ENCODE assay signal across 8 cellular contexts in the genomic region with DNA sequence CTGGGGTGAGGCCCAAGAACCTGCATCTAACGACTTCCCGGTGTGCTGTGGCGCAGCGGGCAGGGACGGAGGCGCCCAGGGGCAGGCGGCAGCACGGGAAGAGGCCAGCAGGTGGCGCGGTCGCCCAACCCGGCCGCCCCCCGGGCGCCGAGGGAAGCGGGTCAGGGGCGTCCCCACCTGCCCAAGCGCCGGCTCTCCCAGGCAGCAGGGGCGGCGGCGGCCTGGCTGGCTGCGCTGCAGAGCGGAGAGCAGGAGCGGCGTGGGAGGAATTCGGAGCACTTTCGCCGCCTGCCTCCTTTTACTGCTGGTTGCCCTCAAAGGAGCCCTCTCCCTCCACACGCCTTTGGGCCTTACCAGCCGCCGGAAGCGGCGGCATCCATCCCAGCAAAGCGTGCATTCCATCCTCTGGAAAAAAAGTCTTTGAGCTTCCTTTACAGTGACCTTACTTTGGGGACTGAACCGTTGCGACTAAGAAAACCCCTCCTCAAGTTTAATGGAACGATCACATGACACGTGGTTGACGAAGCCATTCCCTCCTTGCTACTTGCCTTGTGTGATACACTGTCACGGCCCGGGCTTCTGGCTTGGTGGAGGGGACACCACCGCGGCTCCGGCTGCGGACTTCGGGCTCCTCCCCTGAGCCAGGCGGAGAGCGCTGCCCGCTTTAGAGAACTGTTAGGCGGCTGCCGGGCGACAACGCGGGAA.
DNase-seq lines count a peak whose midpoint lies in the region; ATAC-seq and TF ChIP-seq lines count a peak whose summit lies in the region.

No MANE protein-coding gene starts in this region.

- no peak for TF ChIP-seq POLR2A in HCT116 (IDR thresholded peaks at IDR 0.05; ENCODE audit: borderline replicate concordance, extremely low read depth, insufficient read depth, insufficient read length)

- peak; percentile 95 for ATAC-seq in HCT116

- CTCF ChIA-PET in HCT116 (lab: Charles Lee): interaction anchor here (1.0 kb wide), 1 partner anchor 41 kb away, joined by 3 read pairs; no protein-coding TSS in a partner anchor

- TF ChIP-seq CTCF in HCT116 (IDR thresholded peaks at IDR 0.05 in 2 of 3, conservative IDR thresholded peaks at IDR 0.05 in 1 of 3; ENCODE audit: borderline replicate concordance in 1 of 3, insufficient read depth in 1 of 3, low read depth in 2 of 3, low read length in 2 of 3): peak; percentile 53 to 89 (median 76); a peak in 5 of 6 replicates

- H3K9me2 ChIP-seq in HCT116 (ENCODE audit: insufficient read depth): no peaks in the 10 kb centered on the region

- intact Hi-C loops in HCT116 (cut with micrococcal nuclease): loop anchor here (1.0 to 10.0 kb wide), 3 partner anchors 105 to 273 kb away; no protein-coding TSS in a partner anchor

- H4K20me1 ChIP-seq in HCT116 (ENCODE audit: insufficient read depth): no peaks in the 10 kb centered on the region

- peak overlapping the region; percentile 70 for H2AFZ ChIP-seq in HCT116 (ENCODE audit: low read depth, low read length, poor library complexity, severe bottlenecking)

- H3K4me3 ChIP-seq in HCT116 (replicated peaks in 1 of 2; ENCODE audit: low read depth in 1 of 2, low read length in 2 of 2): peak overlapping the region; percentile 9 to 14; a peak in 3 of 4 replicates

- H3K27ac ChIP-seq in HCT116 (ENCODE audit: low read depth, low read length): no peak overlapping the region

- H3K9me3 ChIP-seq in HCT116 (ENCODE audit: control insufficient read depth in 1 of 2, insufficient read depth in 1 of 2, low read depth in 1 of 2, low read length in 2 of 2): no peaks in the 10 kb centered on the region

- no TSS peak for BruUV-seq in HCT116 (replicated peaks; lab: Mats Ljungman, UMichigan)

- RAD21 ChIA-PET in HCT116 (lab: Charles Lee; ENCODE audit: low non-redundant PET in 1 of 2, low total read pairs in 2 of 2, uncharacterized antibody in 2 of 2, unreplicated experiment in 2 of 2): no interaction called here

- DNase-seq in G401 (ENCODE audit: low spot score) (peak; percentile 65), HCT116 (ENCODE audit: low read depth, low spot score) (peak; percentile 18), NCI-H1092 (lab: John Stamatoyannopoulos, UW) (peak; percentile 55), mesenteric fat pad (ENCODE audit: low spot score) (peak; percentile 90), NCI-H510A (lab: John Stamatoyannopoulos, UW) (no peak)
- DNase-seq in activated CD4-positive, alpha-beta T cell treated with anti-CD3 and anti-CD28 coated beads, Interleukin-2, amount 50 U/mL, for 48 hours: peak; percentile 80 to 83
- peak; percentile 51 for DNase-seq in effector CD4-positive, alpha-beta T cell
- peak; percentile 56 for DNase-seq in stimulated activated CD8-positive, alpha-beta memory T cell treated with anti-CD3 and anti-CD28 coated beads, Interleukin-15, amount 100 ng/mL, for 24 hours (ENCODE audit: low read depth)

- no peak overlapping the region for H3K9ac ChIP-seq in HCT116 (ENCODE audit: low read length)

- TF ChIP-seq RAD21 in HCT116 (IDR thresholded peaks at IDR 0.05; ENCODE audit: low read depth): peak; percentile 76

- peak overlapping the region; percentile 50 for H3K4me2 ChIP-seq in HCT116 (ENCODE audit: low read length)

- no peaks in the 10 kb centered on the region for H3K36me3 ChIP-seq in HCT116 (ENCODE audit: control insufficient read depth in 1 of 2, insufficient read depth in 2 of 2, low read length in 2 of 2)

- H3K79me2 ChIP-seq in HCT116 (ENCODE audit: insufficient read depth, low read length): no peaks in the 10 kb centered on the region

- H3K4me1 ChIP-seq in HCT116 (ENCODE audit: control insufficient read depth in 1 of 2, insufficient read depth in 2 of 2, low read length in 2 of 2): peaks cover 2 to 15% of the 10 kb centered on the region in 2 experiments; a peak in 2 of 4 replicates

- POLR2A ChIA-PET in HCT116 (lab: Charles Lee): no interaction called here

- in situ Hi-C loops in G401 (cut with HindIII; ENCODE audit: low sequenced_read_pairs): no loop called here

- H3K27me3 ChIP-seq in HCT116 (ENCODE audit: insufficient read depth, low read length): no peaks in the 10 kb centered on the region

TF ChIP-seq in HCT116, 20 proteins besides CTCF, POLR2A, EP300 and RAD21:
- TF ChIP-seq TCF7L2 (IDR thresholded peaks at IDR 0.05; ENCODE audit: borderline replicate concordance, extremely low read depth, insufficient read depth, insufficient read length) (no peak), FOSL1 (IDR thresholded peaks at IDR 0.05; ENCODE audit: low read depth) (no peak), SIN3A (IDR thresholded peaks at IDR 0.05; ENCODE audit: low read depth) (no peak), EZH2phosphoT487 (IDR thresholded peaks at IDR 0.05; ENCODE audit: borderline replicate concordance) (no peak), SP1 (IDR thresholded peaks at IDR 0.05; ENCODE audit: low read depth) (no peak), EZH2 (IDR thresholded peaks at IDR 0.05) (no peak), MAX (IDR thresholded peaks at IDR 0.05) (peak; percentile 33; the same call in 1 of the 2 replicates), ZFX (IDR thresholded peaks at IDR 0.05) (no peak; the same call in 1 of the 2 replicates), EGR1 (IDR thresholded peaks at IDR 0.05; ENCODE audit: low read depth) (peak; percentile 4; the same call in 1 of the 2 replicates), CBX3 (IDR thresholded peaks at IDR 0.05; ENCODE audit: low read depth) (no peak), JUND (IDR thresholded peaks at IDR 0.05) (no peak), YY1 (IDR thresholded peaks at IDR 0.05; ENCODE audit: extremely low read depth, insufficient replicate concordance, low read depth, low read length) (no peak)
- TF ChIP-seq, protein P1, sequence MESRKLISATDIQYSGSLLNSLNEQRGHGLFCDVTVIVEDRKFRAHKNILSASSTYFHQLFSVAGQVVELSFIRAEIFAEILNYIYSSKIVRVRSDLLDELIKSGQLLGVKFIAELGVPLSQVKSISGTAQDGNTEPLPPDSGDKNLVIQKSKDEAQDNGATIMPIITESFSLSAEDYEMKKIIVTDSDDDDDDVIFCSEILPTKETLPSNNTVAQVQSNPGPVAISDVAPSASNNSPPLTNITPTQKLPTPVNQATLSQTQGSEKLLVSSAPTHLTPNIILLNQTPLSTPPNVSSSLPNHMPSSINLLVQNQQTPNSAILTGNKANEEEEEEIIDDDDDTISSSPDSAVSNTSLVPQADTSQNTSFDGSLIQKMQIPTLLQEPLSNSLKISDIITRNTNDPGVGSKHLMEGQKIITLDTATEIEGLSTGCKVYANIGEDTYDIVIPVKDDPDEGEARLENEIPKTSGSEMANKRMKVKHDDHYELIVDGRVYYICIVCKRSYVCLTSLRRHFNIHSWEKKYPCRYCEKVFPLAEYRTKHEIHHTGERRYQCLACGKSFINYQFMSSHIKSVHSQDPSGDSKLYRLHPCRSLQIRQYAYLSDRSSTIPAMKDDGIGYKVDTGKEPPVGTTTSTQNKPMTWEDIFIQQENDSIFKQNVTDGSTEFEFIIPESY (IDR thresholded peaks at IDR 0.05; ENCODE audit: extremely low read depth, insufficient replicate concordance, low read length): no peak
